Comparison of ENCODE assay signal across 9 cellular contexts in the genomic region with DNA sequence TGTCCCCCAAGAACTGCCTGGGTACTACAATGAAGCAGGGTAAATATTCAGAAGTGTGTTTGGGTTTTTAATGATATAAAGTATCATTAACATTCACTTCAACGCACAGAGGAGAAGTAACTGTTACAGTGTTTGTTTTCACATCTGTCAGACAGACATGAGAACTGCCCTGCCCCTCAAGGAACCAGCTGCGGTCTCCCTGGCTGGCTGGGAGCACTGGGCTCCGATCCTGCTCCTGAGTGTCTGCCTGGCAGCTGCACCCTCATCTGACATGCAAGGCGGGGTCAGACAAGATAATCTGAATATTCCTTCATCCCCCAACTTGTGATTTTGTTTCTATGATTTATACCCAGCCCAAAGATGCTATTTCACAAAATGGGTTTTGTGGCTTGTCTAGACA.
DNase-seq lines count a peak whose midpoint lies in the region; ATAC-seq, FAIRE-seq and TF ChIP-seq lines count a peak whose summit lies in the region.
"Had no signal": no experiment of that assay in that cellular context is flagged by ENCODE, and none has a peak within 500 bp of the region (broad histone marks: within the 10 kb centered on the region; RNA-seq: fewer than 3 reads in every experiment).

No MANE protein-coding gene starts in this region.

- intact Hi-C loops in HepG2 (cut with micrococcal nuclease; ENCODE audit: unreplicated experiment) (loop anchor here (5.0 kb wide), 2 partner anchors 75 to 255 kb away; partner anchors contain the start of gene MBP), testis (cut with DNase I; ENCODE audit: low total_unique reads) (loop anchor here (10.0 kb wide), 1 partner anchor 52 kb away; no protein-coding TSS in a partner anchor)

- no peaks in the 10 kb centered on the region for H3K9me3 Mint-ChIP-seq in activated CD8-positive, alpha-beta memory T cell treated with anti-CD3 and anti-CD28 coated beads, Interleukin-2, amount 10 ng/mL, durations not matched to agents 7 days and 5 days (ENCODE audit: low read depth)
- no peaks in the 10 kb centered on the region for H3K9me3 Mint-ChIP-seq in activated naive CD4-positive, alpha-beta T cell treated with anti-CD3 and anti-CD28 coated beads, Interleukin-2, amount 50 U/mL, for 72 hours

- peak overlapping the region; percentile 94 for H3K4me2 ChIP-seq in HepG2 (ENCODE audit: low read depth, low read length)

- TF ChIP-seq EP300 in HepG2 (IDR thresholded peaks at IDR 0.05; ENCODE audit: low read depth in 2 of 2, low read length in 2 of 2) (no peak), HepG2 (CRISPR knock-in tag; IDR thresholded peaks at IDR 0.05; ENCODE audit: borderline replicate concordance) (no peak)

- H3K36me3 ChIP-seq in HepG2 (replicated peaks in 1 of 2; ENCODE audit: control insufficient read depth in 1 of 2, insufficient read depth in 2 of 2, low read length in 2 of 2) (no peaks in the 10 kb centered on the region), testis (ENCODE audit: low read depth, missing control alignments) (no peaks in the 10 kb centered on the region)

- DNase-seq in activated CD8-positive, alpha-beta memory T cell treated with anti-CD3 and anti-CD28 coated beads, Interleukin-2, amount 10 ng/mL, durations not matched to agents 7 days and 5 days: no peak
- no peak for DNase-seq in activated CD8-positive, alpha-beta memory T cell treated with anti-CD3 and anti-CD28 coated beads, Interleukin-2, amount 50 U/mL, for 4 hours
- DNase-seq in activated naive CD4-positive, alpha-beta T cell treated with anti-CD3 and anti-CD28 coated beads, Interleukin-2, amount 50 U/mL, for 72 hours (ENCODE audit: low spot score in 2 of 2): no peak
- no peak for DNase-seq in HepG2 (ENCODE audit: low spot score)
- peak; percentile 58 for DNase-seq in testis
- no peak for DNase-seq in germinal center (ENCODE audit: low spot score)
- DNase-seq in SKM-1 treated with dmso at 0.1 percent for 144 hours (lab: John Stamatoyannopoulos, UW; ENCODE audit: unreplicated experiment): no peak
- DNase-seq in NCI-H1105 (lab: John Stamatoyannopoulos, UW): no peak

- no peak for TF ChIP-seq POLR2A in HepG2 (IDR thresholded peaks at IDR 0.05; ENCODE audit: insufficient read depth in 1 of 2, low read depth in 2 of 2, low read length in 2 of 2)
- no peak for TF ChIP-seq POLR2A in testis (IDR thresholded peaks at IDR 0.05)

- no peaks in the 10 kb centered on the region for H4K20me1 ChIP-seq in HepG2 (ENCODE audit: insufficient read depth, low read length)

- peak overlapping the region; percentile 34 to 65 (median 45); a peak in 5 of 6 replicates for H3K4me3 ChIP-seq in HepG2 (replicated peaks in 1 of 3; ENCODE audit: insufficient read depth in 1 of 3, low read depth in 2 of 3, low read length in 3 of 3)
- no peak overlapping the region for H3K4me3 ChIP-seq in testis

- TF ChIP-seq CTCF in HepG2 (CRISPR knock-in tag; IDR thresholded peaks at IDR 0.05) (no peak), testis (IDR thresholded peaks at IDR 0.05) (no peak)

- H3K79me2 ChIP-seq in HepG2 (ENCODE audit: insufficient read depth, low read length): no peaks in the 10 kb centered on the region

- POLR2A ChIA-PET in HepG2 (lab: Yijun Ruan, JAX): interaction anchor here (0.6 to 1.3 kb wide), 3 partner anchors 58 to 74 kb away, joined by 3 to 4 read pairs (median 3); no protein-coding TSS in a partner anchor

- peak overlapping the region; percentile 91 for H3K27ac Mint-ChIP-seq in activated CD8-positive, alpha-beta memory T cell treated with anti-CD3 and anti-CD28 coated beads, Interleukin-2, amount 10 ng/mL, durations not matched to agents 7 days and 5 days
- peak overlapping the region; percentile 97 to 99 for H3K27ac Mint-ChIP-seq in activated naive CD4-positive, alpha-beta T cell treated with anti-CD3 and anti-CD28 coated beads, Interleukin-2, amount 50 U/mL, for 72 hours

- peak overlapping the region; percentile 61; the same call in 1 of the 2 replicates for H3K9ac ChIP-seq in HepG2 (ENCODE audit: insufficient read depth, low read depth, low read length)

- H3K9me3 ChIP-seq in HepG2 (ENCODE audit: low read length) (no peaks in the 10 kb centered on the region), testis (no peaks in the 10 kb centered on the region)

- CTCF ChIA-PET in activated CD8-positive, alpha-beta memory T cell treated with anti-CD3 and anti-CD28 coated beads, Interleukin-2, amount 10 ng/mL, durations not matched to agents 7 days and 5 days (lab: Charles Lee): interaction anchor here (1.0 to 8.3 kb wide), 5 partner anchors 10 to 254 kb away, joined by 3 to 97 read pairs (median 13); partner anchors contain the start of gene MBP
- CTCF ChIA-PET in HepG2 (lab: Yijun Ruan, JAX; ENCODE audit: low intra/inter-chr PET ratio, low total read pairs): interaction anchor here (3.0 kb wide), 1 partner anchor 57 kb away, joined by 16 read pairs; no protein-coding TSS in a partner anchor

- no TSS peak for BruUV-seq in HepG2 (replicated peaks; lab: Mats Ljungman, UMichigan)

- FAIRE-seq in HepG2 (lab: Jason Lieb, UNC): no peak

- 45% methylated on average over 4 of the region's 4 CpGs for WGBS in HepG2 (ENCODE audit: low lambda C conversion rate)
- WGBS in testis, 2 donors: 15 to 21% methylated on average over 4 of the region's 4 CpGs

- H3K27me3 ChIP-seq in HepG2 (ENCODE audit: control insufficient read depth in 1 of 2, insufficient read depth in 2 of 2, low read length in 2 of 2): no peaks in the 10 kb centered on the region
- H3K27me3 ChIP-seq in testis: no peaks in the 10 kb centered on the region

- in situ Hi-C loops in HepG2 (cut with HindIII; ENCODE audit: extremely low pct_ligation_motif_present, low pct_unique_long_range_greater_than_20kb): no loop called here

- H3K36me3 Mint-ChIP-seq in activated CD8-positive, alpha-beta memory T cell treated with anti-CD3 and anti-CD28 coated beads, Interleukin-2, amount 10 ng/mL, durations not matched to agents 7 days and 5 days: peaks cover 39% of the 10 kb centered on the region
- peaks cover 20 to 26% of the 10 kb centered on the region in 2 donors for H3K36me3 Mint-ChIP-seq in activated naive CD4-positive, alpha-beta T cell treated with anti-CD3 and anti-CD28 coated beads, Interleukin-2, amount 50 U/mL, for 72 hours

- H3K4me1 ChIP-seq in HepG2 (ENCODE audit: insufficient read depth, low read length): peaks cover 43% of the 10 kb centered on the region
- H3K4me1 ChIP-seq in testis: peaks cover 46% of the 10 kb centered on the region

- H3K4me1 Mint-ChIP-seq in activated CD8-positive, alpha-beta memory T cell treated with anti-CD3 and anti-CD28 coated beads, Interleukin-2, amount 10 ng/mL, durations not matched to agents 7 days and 5 days: peaks cover 83% of the 10 kb centered on the region

- H3K27ac ChIP-seq in HepG2 (ENCODE audit: extremely low read length, insufficient read depth, low read length): peak overlapping the region; percentile 72
- H3K27ac ChIP-seq in testis: peak overlapping the region; percentile 90

- no peaks in the 10 kb centered on the region for H3K27me3 Mint-ChIP-seq in activated CD8-positive, alpha-beta memory T cell treated with anti-CD3 and anti-CD28 coated beads, Interleukin-2, amount 10 ng/mL, durations not matched to agents 7 days and 5 days

- H2AFZ ChIP-seq in HepG2 (ENCODE audit: low read length): no peak overlapping the region

- TF ChIP-seq RAD21 in HepG2 (CRISPR knock-in tag; IDR thresholded peaks at IDR 0.05): no peak

- no peak for ATAC-seq in activated CD8-positive, alpha-beta memory T cell treated with anti-CD3 and anti-CD28 coated beads, Interleukin-2, amount 10 ng/mL, durations not matched to agents 7 days and 5 days
- no peak for ATAC-seq in activated naive CD4-positive, alpha-beta T cell treated with anti-CD3 and anti-CD28 coated beads, Interleukin-2, amount 50 U/mL, for 72 hours
- no peak for ATAC-seq in HepG2
- ATAC-seq: left lobe of liver had no signal

- H3K4me3 Mint-ChIP-seq in activated CD8-positive, alpha-beta memory T cell treated with anti-CD3 and anti-CD28 coated beads, Interleukin-2, amount 10 ng/mL, durations not matched to agents 7 days and 5 days: no peak overlapping the region

TF ChIP-seq in HepG2, 621 proteins besides CTCF, POLR2A, EP300 and RAD21 (continues in another document):
- no peak for TF ChIP-seq SMC3 (IDR thresholded peaks at IDR 0.05; ENCODE audit: low read length)
- no peak for TF ChIP-seq ZNF569 (CRISPR knock-in tag; IDR thresholded peaks at IDR 0.05; ENCODE audit: borderline replicate concordance)
- TF ChIP-seq SAP130 (CRISPR knock-in tag; IDR thresholded peaks at IDR 0.05; ENCODE audit: low read depth): 0 out of 2 replicates have a peak, but pooled peaks have one; percentile 25
- no peak for TF ChIP-seq ZFP36L1 (CRISPR knock-in tag; IDR thresholded peaks at IDR 0.05)
- no peak for TF ChIP-seq ZSCAN21 (CRISPR knock-in tag; IDR thresholded peaks at IDR 0.05; ENCODE audit: borderline replicate concordance)
- TF ChIP-seq ZNF629 (CRISPR knock-in tag; conservative IDR thresholded peaks at IDR 0.05): no peak
- no peak for TF ChIP-seq SMYD3 (CRISPR knock-in tag; IDR thresholded peaks at IDR 0.05)
- no peak for TF ChIP-seq KLF11 (CRISPR knock-in tag; IDR thresholded peaks at IDR 0.05)
- TF ChIP-seq ZNF749 (CRISPR knock-in tag; IDR thresholded peaks at IDR 0.05; ENCODE audit: borderline replicate concordance): no peak
- TF ChIP-seq ZNF205 (CRISPR knock-in tag; IDR thresholded peaks at IDR 0.05): no peak
- TF ChIP-seq ZNF34 (CRISPR knock-in tag; IDR thresholded peaks at IDR 0.05; ENCODE audit: borderline replicate concordance): no peak
- TF ChIP-seq NCOA2 (CRISPR knock-in tag; IDR thresholded peaks at IDR 0.05): no peak
- no peak for TF ChIP-seq ZNF260 (CRISPR knock-in tag; IDR thresholded peaks at IDR 0.05; ENCODE audit: borderline replicate concordance, low read depth)
- 0 out of 2 replicates have a peak, but pooled peaks have one; percentile 2 for TF ChIP-seq GATAD2A (CRISPR knock-in tag; IDR thresholded peaks at IDR 0.05)
- TF ChIP-seq, protein P1, sequence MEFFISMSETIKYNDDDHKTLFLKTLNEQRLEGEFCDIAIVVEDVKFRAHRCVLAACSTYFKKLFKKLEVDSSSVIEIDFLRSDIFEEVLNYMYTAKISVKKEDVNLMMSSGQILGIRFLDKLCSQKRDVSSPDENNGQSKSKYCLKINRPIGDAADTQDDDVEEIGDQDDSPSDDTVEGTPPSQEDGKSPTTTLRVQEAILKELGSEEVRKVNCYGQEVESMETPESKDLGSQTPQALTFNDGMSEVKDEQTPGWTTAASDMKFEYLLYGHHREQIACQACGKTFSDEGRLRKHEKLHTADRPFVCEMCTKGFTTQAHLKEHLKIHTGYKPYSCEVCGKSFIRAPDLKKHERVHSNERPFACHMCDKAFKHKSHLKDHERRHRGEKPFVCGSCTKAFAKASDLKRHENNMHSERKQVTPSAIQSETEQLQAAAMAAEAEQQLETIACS (CRISPR knock-in tag; IDR thresholded peaks at IDR 0.05): no peak
- TF ChIP-seq CC2D1A (CRISPR knock-in tag; IDR thresholded peaks at IDR 0.05): no peak
- no peak for TF ChIP-seq SSRP1 (CRISPR knock-in tag; IDR thresholded peaks at IDR 0.05)
- TF ChIP-seq DNMT1 (CRISPR knock-in tag; IDR thresholded peaks at IDR 0.05): no peak
- TF ChIP-seq ZNF274 (CRISPR knock-in tag; IDR thresholded peaks at IDR 0.05): no peak
- no peak for TF ChIP-seq NFYB (CRISPR knock-in tag; IDR thresholded peaks at IDR 0.05)
- TF ChIP-seq ZNF121 (CRISPR knock-in tag; IDR thresholded peaks at IDR 0.05): no peak

Comparison
In these comparisons a context has a peak if more than half of its experiments do, and no peak if none do; other contexts are left out.
1. H3K4me3 ChIP-seq: peak in HepG2 (3 of 3); none in testis (0 of 2).